Comparison of ENCODE assay signal across 38 cellular contexts in the genomic region with DNA sequence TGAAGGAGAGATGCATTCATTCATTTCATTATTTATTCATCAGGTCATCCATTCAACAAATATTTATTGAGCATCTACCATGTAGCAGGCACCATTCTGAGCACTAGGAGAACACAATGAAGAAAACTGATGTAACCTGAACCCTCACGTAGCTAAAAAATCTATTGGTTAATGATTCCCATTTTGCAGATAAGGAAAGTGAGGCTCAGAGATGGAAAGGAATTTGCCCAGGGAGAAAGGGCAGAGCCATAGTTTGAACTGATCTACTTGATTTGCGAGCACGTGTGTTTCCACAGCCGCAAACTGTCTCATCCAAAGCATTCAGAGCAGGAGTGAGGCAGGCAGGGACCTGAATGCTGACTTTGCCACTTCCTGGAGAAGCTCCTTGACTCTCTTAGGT. TPM values are rescaled to one million over a fixed set of nuclear protein-coding genes. Genes with fewer than 3 reads are reported as not detected.
"Had no signal": no experiment of that assay in that cellular context is flagged by ENCODE, and none has a peak within 500 bp of the region (broad histone marks: within the 10 kb centered on the region; RNA-seq: fewer than 3 reads in every experiment).

No MANE protein-coding gene starts in this region.

- H3K36me3 Mint-ChIP-seq: activated CD4-positive, alpha-beta memory T cell treated with anti-CD3 and anti-CD28 coated beads for 36 hours; activated CD8-positive, alpha-beta memory T cell treated with anti-CD3 and anti-CD28 coated beads, Interleukin-2, amount 10 ng/mL, durations not matched to agents 7 days and 5 days; activated naive CD4-positive, alpha-beta T cell treated with anti-CD3 and anti-CD28 coated beads, Interleukin-2, amount 10 ng/mL, durations not matched to agents 7 days and 5 days; activated naive CD4-positive, alpha-beta T cell treated with anti-CD3 and anti-CD28 coated beads, Interleukin-2, amount 50 U/mL, for 24 hours; activated naive CD8-positive, alpha-beta T cell; activated naive CD8-positive, alpha-beta T cell treated with anti-CD3 and anti-CD28 coated beads, Interleukin-2, amount 10 ng/mL, durations not matched to agents 7 days and 5 days; brain had no signal

- H3K4me3 Mint-ChIP-seq: activated B cell treated with CpG ODN at 0.5 μM for 24 hours; activated CD4-positive, alpha-beta memory T cell treated with anti-CD3 and anti-CD28 coated beads for 36 hours; activated CD4-positive, alpha-beta T cell treated with anti-CD3 and anti-CD28 coated beads, Interleukin-2, amount 10 ng/mL, durations not matched to agents 24 days and 14 days; activated CD8-positive, alpha-beta memory T cell treated with anti-CD3 and anti-CD28 coated beads, Interleukin-2, amount 10 ng/mL, durations not matched to agents 7 days and 5 days; activated CD8-positive, alpha-beta T cell treated with anti-CD3 and anti-CD28 coated beads, Interleukin-2, amount 10 ng/mL, durations not matched to agents 7 days and 5 days; activated naive CD4-positive, alpha-beta T cell treated with anti-CD3 and anti-CD28 coated beads, Interleukin-2, amount 10 ng/mL, durations not matched to agents 7 days and 5 days; activated naive CD4-positive, alpha-beta T cell treated with anti-CD3 and anti-CD28 coated beads, Interleukin-2, amount 50 U/mL, for 24 hours; activated naive CD8-positive, alpha-beta T cell; activated naive CD8-positive, alpha-beta T cell treated with anti-CD3 and anti-CD28 coated beads, Interleukin-2, amount 10 ng/mL, durations not matched to agents 7 days and 5 days; activated naive CD8-positive, alpha-beta T cell treated with anti-CD3 and anti-CD28 coated beads, Interleukin-2, amount 50 U/mL, for 24 hours; activated T-cell treated with anti-CD3 and anti-CD28 coated beads, Interleukin-2, amount 50 U/mL, for 24 hours; brain; central memory CD8-positive, alpha-beta T cell; T-helper 1 cell treated with Interleukin-12 subunit alpha and Interleukin-12 subunit beta and Interleukin-4 antibody, amounts not matched to agents 30 μg/mL and 1 μg/mL, for 36 hours; T-helper 2 cell treated with Interferon-gamma antibody and Interleukin-4, amounts not matched to agents 5 μg/mL and 100 μg/mL, for 36 hours had no signal

- FAIRE-seq: bronchial epithelial cell, TTC549 had no signal

- H3K36me3 ChIP-seq: ascending aorta, cardiac muscle cell had no signal

- H3K9me3 Mint-ChIP-seq: activated CD4-positive, alpha-beta memory T cell treated with anti-CD3 and anti-CD28 coated beads for 36 hours; activated CD4-positive, alpha-beta T cell treated with anti-CD3 and anti-CD28 coated beads, Interleukin-2, amount 10 ng/mL, durations not matched to agents 24 days and 14 days; activated naive CD4-positive, alpha-beta T cell treated with anti-CD3 and anti-CD28 coated beads, Interleukin-2, amount 50 U/mL, for 24 hours; activated naive CD8-positive, alpha-beta T cell treated with anti-CD3 and anti-CD28 coated beads, Interleukin-2, amount 10 ng/mL, durations not matched to agents 7 days and 5 days; activated T-helper 2 cell treated with anti-CD3 and anti-CD28 coated beads, Interferon-gamma antibody, Interleukin-2, Interleukin-4, amounts not matched to agents 10 μg/mL and 5 μg/mL and 100 μg/mL, durations not matched to agents 14 hours and 24 hours and 36 hours; central memory CD8-positive, alpha-beta T cell; T-helper 1 cell treated with Interleukin-12 subunit alpha and Interleukin-12 subunit beta and Interleukin-4 antibody, amounts not matched to agents 30 μg/mL and 1 μg/mL, for 36 hours; T-helper 2 cell treated with Interferon-gamma antibody and Interleukin-4, amounts not matched to agents 5 μg/mL and 100 μg/mL, for 36 hours had no signal

- H3K27me3 ChIP-seq: ascending aorta, cardiac muscle cell had no signal

- ATAC-seq: activated CD8-positive, alpha-beta memory T cell treated with anti-CD3 and anti-CD28 coated beads, Interleukin-2, amount 10 ng/mL, durations not matched to agents 7 days and 5 days; activated CD8-positive, alpha-beta T cell treated with anti-CD3 and anti-CD28 coated beads, Interleukin-2, amount 10 ng/mL, durations not matched to agents 7 days and 5 days; activated naive CD8-positive, alpha-beta T cell treated with anti-CD3 and anti-CD28 coated beads, Interleukin-2, amount 50 U/mL, for 24 hours had no signal

- DNase-seq: activated B cell treated with CpG ODN at 0.5 μM for 24 hours; activated CD4-positive, alpha-beta memory T cell treated with anti-CD3 and anti-CD28 coated beads for 36 hours; activated CD4-positive, alpha-beta T cell treated with anti-CD3 and anti-CD28 coated beads for 4 hours; activated CD4-positive, alpha-beta T cell treated with anti-CD3 and anti-CD28 coated beads, Interleukin-2, amount 10 ng/mL, durations not matched to agents 24 days and 14 days; activated CD4-positive, alpha-beta T cell treated with anti-CD3 and anti-CD28 coated beads, Interleukin-2, amount 50 U/mL, for 1 hour; activated CD4-positive, alpha-beta T cell treated with anti-CD3 and anti-CD28 coated beads, Interleukin-2, amount 50 U/mL, for 4 hours; activated CD4-positive, CD25-positive, alpha-beta regulatory T cell treated with anti-CD3 and anti-CD28 coated beads, Interleukin-2, amount 50 U/mL, for 72 hours; activated CD8-positive, alpha-beta memory T cell treated with anti-CD3 and anti-CD28 coated beads for 24 hours; activated CD8-positive, alpha-beta memory T cell treated with anti-CD3 and anti-CD28 coated beads, Interleukin-2, amount 10 ng/mL, durations not matched to agents 7 days and 5 days; activated CD8-positive, alpha-beta memory T cell treated with anti-CD3 and anti-CD28 coated beads, Interleukin-2, amount 50 U/mL, for 48 hours; activated CD8-positive, alpha-beta T cell treated with anti-CD3 and anti-CD28 coated beads, Interleukin-2, amount 10 ng/mL, durations not matched to agents 7 days and 5 days; activated effector memory CD4-positive, alpha-beta T cell treated with Interleukin-2 at 50 U/mL for 16 hours; activated gamma-delta T cell; activated naive CD4-positive, alpha-beta T cell treated with anti-CD3 and anti-CD28 coated beads, Interleukin-2, amount 10 ng/mL, durations not matched to agents 7 days and 5 days; activated naive CD4-positive, alpha-beta T cell treated with Interleukin-2 at 50 U/mL for 16 hours; activated naive CD8-positive, alpha-beta T cell treated with anti-CD3 and anti-CD28 coated beads, Interleukin-2, amount 10 ng/mL, durations not matched to agents 7 days and 5 days; activated naive CD8-positive, alpha-beta T cell treated with anti-CD3 and anti-CD28 coated beads, Interleukin-2, amount 50 U/mL, for 24 hours; activated T-cell treated with anti-CD3 and anti-CD28 coated beads, Interleukin-2, amount 50 U/mL, for 24 hours; activated T-cell treated with anti-CD3 and anti-CD28 coated beads, Interleukin-2, amount 50 U/mL, for 48 hours; amygdala; anterior cingulate cortex; caudate nucleus; cerebellar nuclear complex; T-helper 1 cell; T-helper 2 cell; T-helper 9 cell had no signal

- H3K9me3 ChIP-seq: ascending aorta had no signal

- H3K27ac ChIP-seq: ascending aorta, cardiac muscle cell, VCaP had no signal

- H3K27ac Mint-ChIP-seq: activated B cell treated with CpG ODN at 0.5 μM for 24 hours; activated CD4-positive, alpha-beta memory T cell treated with anti-CD3 and anti-CD28 coated beads for 36 hours; activated CD4-positive, alpha-beta T cell treated with anti-CD3 and anti-CD28 coated beads, Interleukin-2, amount 10 ng/mL, durations not matched to agents 24 days and 14 days; activated CD8-positive, alpha-beta memory T cell treated with anti-CD3 and anti-CD28 coated beads, Interleukin-2, amount 10 ng/mL, durations not matched to agents 7 days and 5 days; activated CD8-positive, alpha-beta T cell treated with anti-CD3 and anti-CD28 coated beads, Interleukin-2, amount 10 ng/mL, durations not matched to agents 7 days and 5 days; activated naive CD4-positive, alpha-beta T cell treated with anti-CD3 and anti-CD28 coated beads, Interleukin-2, amount 10 ng/mL, durations not matched to agents 7 days and 5 days; activated naive CD4-positive, alpha-beta T cell treated with anti-CD3 and anti-CD28 coated beads, Interleukin-2, amount 50 U/mL, for 24 hours; activated naive CD8-positive, alpha-beta T cell; activated naive CD8-positive, alpha-beta T cell treated with anti-CD3 and anti-CD28 coated beads, Interleukin-2, amount 10 ng/mL, durations not matched to agents 7 days and 5 days; activated naive CD8-positive, alpha-beta T cell treated with anti-CD3 and anti-CD28 coated beads, Interleukin-2, amount 50 U/mL, for 24 hours; activated T-cell treated with anti-CD3 and anti-CD28 coated beads, Interleukin-2, amount 50 U/mL, for 24 hours; activated T-helper 2 cell treated with anti-CD3 and anti-CD28 coated beads, Interferon-gamma antibody, Interleukin-2, Interleukin-4, amounts not matched to agents 10 μg/mL and 5 μg/mL and 100 μg/mL, durations not matched to agents 14 hours and 24 hours and 36 hours; brain; T-helper 1 cell treated with Interleukin-12 subunit alpha and Interleukin-12 subunit beta and Interleukin-4 antibody, amounts not matched to agents 30 μg/mL and 1 μg/mL, for 36 hours; T-helper 2 cell treated with Interferon-gamma antibody and Interleukin-4, amounts not matched to agents 5 μg/mL and 100 μg/mL, for 36 hours had no signal

- H3K4me3 ChIP-seq: ascending aorta, cardiac muscle cell had no signal

- H3K4me1 ChIP-seq: ascending aorta had no signal

- H3K4me1 Mint-ChIP-seq: activated B cell treated with CpG ODN at 0.5 μM for 24 hours; activated CD4-positive, alpha-beta T cell treated with anti-CD3 and anti-CD28 coated beads, Interleukin-2, amount 10 ng/mL, durations not matched to agents 24 days and 14 days; activated CD8-positive, alpha-beta memory T cell treated with anti-CD3 and anti-CD28 coated beads, Interleukin-2, amount 10 ng/mL, durations not matched to agents 7 days and 5 days; activated naive CD4-positive, alpha-beta T cell treated with anti-CD3 and anti-CD28 coated beads, Interleukin-2, amount 10 ng/mL, durations not matched to agents 7 days and 5 days; activated naive CD4-positive, alpha-beta T cell treated with anti-CD3 and anti-CD28 coated beads, Interleukin-2, amount 50 U/mL, for 24 hours; activated naive CD8-positive, alpha-beta T cell treated with anti-CD3 and anti-CD28 coated beads, Interleukin-2, amount 10 ng/mL, durations not matched to agents 7 days and 5 days; activated naive CD8-positive, alpha-beta T cell treated with anti-CD3 and anti-CD28 coated beads, Interleukin-2, amount 50 U/mL, for 24 hours; central memory CD8-positive, alpha-beta T cell had no signal

RNA-seq across cellular contexts. Expression of gene KLK8, which starts 2.7 kb away (rescaled TPM):
- total RNA-seq: activated B cell treated with CpG ODN at 0.5 μM for 24 hours; activated CD4-positive, alpha-beta memory T cell treated with anti-CD3 and anti-CD28 coated beads for 36 hours; activated CD4-positive, alpha-beta T cell treated with anti-CD3 and anti-CD28 coated beads, Interleukin-2, amount 10 ng/mL, durations not matched to agents 24 days and 14 days; activated CD8-positive, alpha-beta memory T cell treated with anti-CD3 and anti-CD28 coated beads, Interleukin-2, amount 10 ng/mL, durations not matched to agents 7 days and 5 days; activated CD8-positive, alpha-beta T cell treated with anti-CD3 and anti-CD28 coated beads, Interleukin-2, amount 10 ng/mL, durations not matched to agents 7 days and 5 days; activated naive CD8-positive, alpha-beta T cell treated with anti-CD3 and anti-CD28 coated beads, Interleukin-2, amount 10 ng/mL, durations not matched to agents 7 days and 5 days; activated T-helper 2 cell treated with anti-CD3 and anti-CD28 coated beads, Interferon-gamma antibody, Interleukin-2, Interleukin-4, amounts not matched to agents 10 μg/mL and 5 μg/mL and 100 μg/mL, durations not matched to agents 14 hours and 24 hours and 36 hours; ascending aorta; cardiac muscle cell had no signal
- polyA plus RNA-seq: cardiac muscle cell had no signal

RNA-seq across cellular contexts. Expression of gene KLK7, which starts 15.0 kb away (rescaled TPM):
- total RNA-seq: activated B cell treated with CpG ODN at 0.5 μM for 24 hours; activated CD4-positive, alpha-beta memory T cell treated with anti-CD3 and anti-CD28 coated beads for 36 hours; activated CD4-positive, alpha-beta T cell treated with anti-CD3 and anti-CD28 coated beads, Interleukin-2, amount 10 ng/mL, durations not matched to agents 24 days and 14 days; activated CD8-positive, alpha-beta memory T cell treated with anti-CD3 and anti-CD28 coated beads, Interleukin-2, amount 10 ng/mL, durations not matched to agents 7 days and 5 days; activated CD8-positive, alpha-beta T cell treated with anti-CD3 and anti-CD28 coated beads, Interleukin-2, amount 10 ng/mL, durations not matched to agents 7 days and 5 days; activated naive CD8-positive, alpha-beta T cell treated with anti-CD3 and anti-CD28 coated beads, Interleukin-2, amount 10 ng/mL, durations not matched to agents 7 days and 5 days; activated T-helper 2 cell treated with anti-CD3 and anti-CD28 coated beads, Interferon-gamma antibody, Interleukin-2, Interleukin-4, amounts not matched to agents 10 μg/mL and 5 μg/mL and 100 μg/mL, durations not matched to agents 14 hours and 24 hours and 36 hours; ascending aorta; cardiac muscle cell had no signal

RNA-seq across cellular contexts. Expression of gene KLK10, which starts 20.8 kb away (rescaled TPM):
- total RNA-seq: activated B cell treated with CpG ODN at 0.5 μM for 24 hours; activated CD4-positive, alpha-beta memory T cell treated with anti-CD3 and anti-CD28 coated beads for 36 hours; activated CD4-positive, alpha-beta T cell treated with anti-CD3 and anti-CD28 coated beads, Interleukin-2, amount 10 ng/mL, durations not matched to agents 24 days and 14 days; activated CD8-positive, alpha-beta memory T cell treated with anti-CD3 and anti-CD28 coated beads, Interleukin-2, amount 10 ng/mL, durations not matched to agents 7 days and 5 days; activated CD8-positive, alpha-beta T cell treated with anti-CD3 and anti-CD28 coated beads, Interleukin-2, amount 10 ng/mL, durations not matched to agents 7 days and 5 days; activated naive CD8-positive, alpha-beta T cell treated with anti-CD3 and anti-CD28 coated beads, Interleukin-2, amount 10 ng/mL, durations not matched to agents 7 days and 5 days; activated T-helper 2 cell treated with anti-CD3 and anti-CD28 coated beads, Interferon-gamma antibody, Interleukin-2, Interleukin-4, amounts not matched to agents 10 μg/mL and 5 μg/mL and 100 μg/mL, durations not matched to agents 14 hours and 24 hours and 36 hours had no signal
- polyA plus RNA-seq: cardiac muscle cell had no signal

RNA-seq across cellular contexts. Expression of gene KLK11, which starts 27.7 kb away (rescaled TPM):
- total RNA-seq: activated B cell treated with CpG ODN at 0.5 μM for 24 hours; activated CD4-positive, alpha-beta memory T cell treated with anti-CD3 and anti-CD28 coated beads for 36 hours; activated CD4-positive, alpha-beta T cell treated with anti-CD3 and anti-CD28 coated beads, Interleukin-2, amount 10 ng/mL, durations not matched to agents 24 days and 14 days; activated CD8-positive, alpha-beta memory T cell treated with anti-CD3 and anti-CD28 coated beads, Interleukin-2, amount 10 ng/mL, durations not matched to agents 7 days and 5 days; activated CD8-positive, alpha-beta T cell treated with anti-CD3 and anti-CD28 coated beads, Interleukin-2, amount 10 ng/mL, durations not matched to agents 7 days and 5 days; activated naive CD8-positive, alpha-beta T cell treated with anti-CD3 and anti-CD28 coated beads, Interleukin-2, amount 10 ng/mL, durations not matched to agents 7 days and 5 days; activated T-helper 2 cell treated with anti-CD3 and anti-CD28 coated beads, Interferon-gamma antibody, Interleukin-2, Interleukin-4, amounts not matched to agents 10 μg/mL and 5 μg/mL and 100 μg/mL, durations not matched to agents 14 hours and 24 hours and 36 hours; ascending aorta; cardiac muscle cell had no signal
- polyA plus RNA-seq: cardiac muscle cell had no signal

RNA-seq across cellular contexts. Expression of gene KLK6, which starts 29.3 kb away (rescaled TPM):
- total RNA-seq: activated B cell treated with CpG ODN at 0.5 μM for 24 hours; activated CD4-positive, alpha-beta memory T cell treated with anti-CD3 and anti-CD28 coated beads for 36 hours; activated CD4-positive, alpha-beta T cell treated with anti-CD3 and anti-CD28 coated beads, Interleukin-2, amount 10 ng/mL, durations not matched to agents 24 days and 14 days; activated CD8-positive, alpha-beta memory T cell treated with anti-CD3 and anti-CD28 coated beads, Interleukin-2, amount 10 ng/mL, durations not matched to agents 7 days and 5 days; activated CD8-positive, alpha-beta T cell treated with anti-CD3 and anti-CD28 coated beads, Interleukin-2, amount 10 ng/mL, durations not matched to agents 7 days and 5 days; activated naive CD8-positive, alpha-beta T cell treated with anti-CD3 and anti-CD28 coated beads, Interleukin-2, amount 10 ng/mL, durations not matched to agents 7 days and 5 days; activated T-helper 2 cell treated with anti-CD3 and anti-CD28 coated beads, Interferon-gamma antibody, Interleukin-2, Interleukin-4, amounts not matched to agents 10 μg/mL and 5 μg/mL and 100 μg/mL, durations not matched to agents 14 hours and 24 hours and 36 hours; ascending aorta had no signal
